ENCODE assay signal across 15 cellular contexts in genomic region chr12:26250801-26251200, GRCh38. TPM values are rescaled to one million over a fixed set of nuclear protein-coding genes. Genes with fewer than 3 reads are reported as not detected.
DNase-seq lines count a peak whose midpoint lies in the region; ATAC-seq, FAIRE-seq and TF ChIP-seq lines count a peak whose summit lies in the region.
"Had no signal": no experiment of that assay in that cellular context is flagged by ENCODE, and none has a peak within 500 bp of the region (broad histone marks: within the 10 kb centered on the region; RNA-seq: fewer than 3 reads in every experiment).

No MANE protein-coding gene starts in this region.

- H3K36me3 ChIP-seq in astrocyte (ENCODE audit: insufficient read depth, low read length) (no peaks in the 10 kb centered on the region), endothelial cell of umbilical vein (ENCODE audit: control insufficient read depth in 2 of 2, extremely low read depth in 1 of 2, insufficient read depth in 2 of 2, low read length in 2 of 2) (no peaks in the 10 kb centered on the region), Karpas-422 (ENCODE audit: insufficient read depth, low read length) (no peaks in the 10 kb centered on the region)
- H3K36me3 ChIP-seq: BLaER1 treated with 17β-estradiol and CSF1 and Interleukin-3, amounts not matched to agents 10 nM and 100 nM had no signal

- dilution Hi-C loops in endothelial cell of umbilical vein (cut with MboI; ENCODE audit: extremely low pct_ligation_motif_present, low sequenced_read_pairs) = no loop called here

- no peaks in the 10 kb centered on the region for H3K9me2 ChIP-seq in Karpas-422 (replicated peaks; ENCODE audit: insufficient read depth, low read length)

- H3K9me3 Mint-ChIP-seq in astrocyte (ENCODE audit: unreplicated experiment) (peaks cover 6% of the 10 kb centered on the region), MCF 10A (ENCODE audit: unreplicated experiment) (peaks cover 7% of the 10 kb centered on the region)

- DNase-seq in GM03348 (ENCODE audit: low spot score) = peak; percentile 36
- peak; percentile 52 for DNase-seq in astrocyte (ENCODE audit: low read depth)
- peak; percentile 61 for DNase-seq in endothelial cell of umbilical vein (ENCODE audit: low read depth, low spot score)
- no peak for DNase-seq in omental fat pad (ENCODE audit: low spot score)
- no peak for DNase-seq in NCI-H1105 treated with DMSO at 0.1 percent for 48 hours (lab: John Stamatoyannopoulos, UW)
- DNase-seq in Karpas-422 = no peak
- DNase-seq in MCF 10A (ENCODE audit: unreplicated experiment) = no peak
- DNase-seq: ACHN; CD4-positive, CD25-positive, alpha-beta regulatory T cell; DMS53; H7 had no signal

- H3K4me1 Mint-ChIP-seq in astrocyte (ENCODE audit: low read depth, unreplicated experiment) = peaks cover 4% of the 10 kb centered on the region
- H3K4me1 Mint-ChIP-seq in MCF 10A (ENCODE audit: insufficient read depth, unreplicated experiment) = peaks cover 9% of the 10 kb centered on the region
- H3K4me1 Mint-ChIP-seq: CD4-positive, CD25-positive, alpha-beta regulatory T cell; GM23338 had no signal

- peaks cover 3% of the 10 kb centered on the region for H3K9me3 ChIP-seq in astrocyte (ENCODE audit: insufficient read depth, low read depth, low read length)
- no peaks in the 10 kb centered on the region for H3K9me3 ChIP-seq in endothelial cell of umbilical vein (replicated peaks; ENCODE audit: control insufficient read depth, insufficient read depth, low read length)
- no peaks in the 10 kb centered on the region for H3K9me3 ChIP-seq in Karpas-422 (ENCODE audit: low read length)

- H4K20me1 ChIP-seq in astrocyte (ENCODE audit: insufficient read depth, low read length) (no peaks in the 10 kb centered on the region), endothelial cell of umbilical vein (replicated peaks; ENCODE audit: control insufficient read depth, extremely low read depth, insufficient read depth, low read length) (no peaks in the 10 kb centered on the region), Karpas-422 (ENCODE audit: insufficient read depth, low read depth, low read length) (no peaks in the 10 kb centered on the region)
- H4K20me1 ChIP-seq: BLaER1 treated with 17β-estradiol and CSF1 and Interleukin-3, amounts not matched to agents 10 nM and 100 nM had no signal

- ATAC-seq in omental fat pad (ENCODE audit: low FRiP score) (peak; percentile 39), GM21360 (IDR thresholded peaks at IDR 0.05; ENCODE audit: unreplicated experiment) (no peak)
- ATAC-seq: GM23338 had no signal

- H3K4me1 ChIP-seq in astrocyte (ENCODE audit: insufficient read depth, low read length) (no peaks in the 10 kb centered on the region), endothelial cell of umbilical vein (ENCODE audit: control insufficient read depth, extremely low read depth, insufficient read depth, low read length) (peaks cover 5% of the 10 kb centered on the region), Karpas-422 (ENCODE audit: low read length) (no peaks in the 10 kb centered on the region)

- H3K9me1 ChIP-seq in endothelial cell of umbilical vein (replicated peaks; ENCODE audit: control insufficient read depth, extremely low read depth, insufficient read depth, low read length) = no peaks in the 10 kb centered on the region

- H3K4me3 ChIP-seq in astrocyte (ENCODE audit: insufficient read depth, low read depth, low read length) = no peak overlapping the region
- no peak overlapping the region for H3K4me3 ChIP-seq in endothelial cell of umbilical vein (replicated peaks in 1 of 3; ENCODE audit: insufficient read depth in 1 of 3, low read depth in 1 of 3, low read length in 3 of 3)
- no peak overlapping the region for H3K4me3 ChIP-seq in Karpas-422 (ENCODE audit: low read length)
- H3K4me3 ChIP-seq: BLaER1 treated with 17β-estradiol and CSF1 and Interleukin-3, amounts not matched to agents 10 nM and 100 nM; GM23338 had no signal

- H3K36me3 Mint-ChIP-seq in astrocyte (ENCODE audit: low read depth, unreplicated experiment) (no peaks in the 10 kb centered on the region), MCF 10A (ENCODE audit: insufficient read depth, unreplicated experiment) (peaks cover 5% of the 10 kb centered on the region)
- H3K36me3 Mint-ChIP-seq: CD4-positive, CD25-positive, alpha-beta regulatory T cell had no signal

- no peak for TF ChIP-seq CTCF in astrocyte (IDR thresholded peaks at IDR 0.05; ENCODE audit: insufficient read depth, low read depth, low read length)
- TF ChIP-seq CTCF in endothelial cell of umbilical vein (IDR thresholded peaks at IDR 0.05; ENCODE audit: extremely low read depth in 1 of 2, insufficient read depth in 1 of 2, low read depth in 1 of 2, low read length in 2 of 2) = no peak
- no peak for TF ChIP-seq CTCF in omental fat pad (IDR thresholded peaks at IDR 0.05)
- no peak for TF ChIP-seq CTCF in MCF 10A (IDR thresholded peaks at IDR 0.05; ENCODE audit: unreplicated experiment)

- no peaks in the 10 kb centered on the region for H3K27me3 ChIP-seq in astrocyte (ENCODE audit: insufficient read depth, low read length)
- no peaks in the 10 kb centered on the region for H3K27me3 ChIP-seq in endothelial cell of umbilical vein (ENCODE audit: control insufficient read depth in 2 of 2, insufficient read depth in 2 of 2, low read length in 2 of 2)
- H3K27me3 ChIP-seq in Karpas-422 (ENCODE audit: low read length) = no peaks in the 10 kb centered on the region
- H3K27me3 ChIP-seq: BLaER1 treated with 17β-estradiol and CSF1 and Interleukin-3, amounts not matched to agents 10 nM and 100 nM had no signal

- CTCF ChIA-PET in endothelial cell of umbilical vein (lab: Charles Lee) = no interaction called here
- CTCF ChIA-PET in MCF 10A (lab: Yijun Ruan, JAX) = interaction anchor here (1.0 kb wide), 1 partner anchor 15 kb away, joined by 3 read pairs; no protein-coding TSS in a partner anchor

- FAIRE-seq in astrocyte (lab: Jason Lieb, UNC) (no peak), endothelial cell of umbilical vein (lab: Jason Lieb, UNC) (peak; percentile 37)
- FAIRE-seq: GM12891 had no signal

- H3K79me2 ChIP-seq in astrocyte (ENCODE audit: insufficient read depth, low read length) = no peaks in the 10 kb centered on the region
- H3K79me2 ChIP-seq in endothelial cell of umbilical vein (ENCODE audit: control insufficient read depth, insufficient read depth, low read length) = no peaks in the 10 kb centered on the region
- no peaks in the 10 kb centered on the region for H3K79me2 ChIP-seq in Karpas-422 (ENCODE audit: low read length)

- H3K4me2 ChIP-seq in astrocyte (ENCODE audit: low read length) (no peak overlapping the region), endothelial cell of umbilical vein (ENCODE audit: insufficient read depth, low read length) (no peak overlapping the region), Karpas-422 (ENCODE audit: low read depth, low read length, poor library complexity, severe bottlenecking) (no peak overlapping the region)
- H3K4me2 ChIP-seq: BLaER1 treated with 17β-estradiol and CSF1 and Interleukin-3, amounts not matched to agents 10 nM and 100 nM; GM23338 had no signal

- H3K27me3 Mint-ChIP-seq in astrocyte (ENCODE audit: low read depth, unreplicated experiment) (peaks cover 5% of the 10 kb centered on the region), MCF 10A (ENCODE audit: insufficient read depth, unreplicated experiment) (no peaks in the 10 kb centered on the region)
- H3K27me3 Mint-ChIP-seq: CD4-positive, CD25-positive, alpha-beta regulatory T cell had no signal

- POLR2A ChIA-PET in endothelial cell of umbilical vein (lab: Charles Lee) (no interaction called here), MCF 10A (lab: Yijun Ruan, JAX) (no interaction called here)

- no TSS peak for BruUV-seq in endothelial cell of umbilical vein (replicated peaks; lab: Mats Ljungman, UMichigan)
- no TSS peak for BruUV-seq in MCF 10A (replicated peaks; lab: Mats Ljungman, UMichigan)

- intact Hi-C loops in endothelial cell of umbilical vein (cut with micrococcal nuclease) (no loop called here), MCF 10A (cut with micrococcal nuclease) (no loop called here)

- H3K27ac Mint-ChIP-seq in astrocyte (ENCODE audit: unreplicated experiment) = no peak overlapping the region
- no peak overlapping the region for H3K27ac Mint-ChIP-seq in MCF 10A (ENCODE audit: low read depth, unreplicated experiment)
- H3K27ac Mint-ChIP-seq: CD4-positive, CD25-positive, alpha-beta regulatory T cell; GM23338 had no signal

- H2AFZ ChIP-seq in astrocyte (ENCODE audit: low read depth, low read length) (no peak overlapping the region), endothelial cell of umbilical vein (ENCODE audit: low read depth, low read length) (no peak overlapping the region), Karpas-422 (ENCODE audit: low read length) (no peak overlapping the region)
- H2AFZ ChIP-seq: GM23338 had no signal

- no peak overlapping the region for H3K9ac ChIP-seq in astrocyte (ENCODE audit: low read length)
- H3K9ac ChIP-seq in endothelial cell of umbilical vein (replicated peaks; ENCODE audit: extremely low read depth, insufficient read depth, low read length) = no peak overlapping the region
- H3K9ac ChIP-seq in Karpas-422 (ENCODE audit: low read length) = no peak overlapping the region
- H3K9ac ChIP-seq: BLaER1 treated with 17β-estradiol and CSF1 and Interleukin-3, amounts not matched to agents 10 nM and 100 nM had no signal

- TF ChIP-seq POLR2A in endothelial cell of umbilical vein (IDR thresholded peaks at IDR 0.05; ENCODE audit: low read depth, low read length) = no peak

- H3K4me3 Mint-ChIP-seq in astrocyte (ENCODE audit: unreplicated experiment) (no peak overlapping the region), MCF 10A (ENCODE audit: unreplicated experiment) (no peak overlapping the region)
- H3K4me3 Mint-ChIP-seq: CD4-positive, CD25-positive, alpha-beta regulatory T cell; GM23338 had no signal

- H3K27ac ChIP-seq in astrocyte (ENCODE audit: low read depth, low read length) (no peak overlapping the region), endothelial cell of umbilical vein (ENCODE audit: insufficient read depth, low read depth, low read length) (no peak overlapping the region), Karpas-422 (ENCODE audit: low read length) (no peak overlapping the region)
- H3K27ac ChIP-seq: BLaER1 treated with 17β-estradiol and CSF1 and Interleukin-3, amounts not matched to agents 10 nM and 100 nM had no signal

TF ChIP-seq in endothelial cell of umbilical vein, 7 proteins besides CTCF, POLR2A, EP300 and RAD21 (continues in another document):
- TF ChIP-seq GATA2 (IDR thresholded peaks at IDR 0.05; ENCODE audit: insufficient read depth, insufficient read length, low read depth, low read length) = no peak

RNA-seq across cellular contexts. Expression of gene SSPN, which starts 55.4 kb away (rescaled TPM):
- total RNA-seq in astrocyte = 6.3 and 11.2 TPM in 2 replicates
- 0.65 and 2.1 TPM in 2 replicates for total RNA-seq in endothelial cell of umbilical vein
- polyA plus RNA-seq in endothelial cell of umbilical vein = 0.75 and 1.3 TPM in 2 replicates
- polyA plus RNA-seq in endothelial cell of umbilical vein (2011; cell fraction: cytosol; rRNA removed) = 0.34 and 0.66 TPM in 2 replicates
- 0.13 and 0.38 TPM in 2 replicates for polyA plus RNA-seq in endothelial cell of umbilical vein (2011; cell fraction: nucleus; rRNA removed)
- polyA plus RNA-seq in endothelial cell of umbilical vein (2012) = 0.82 and 1.4 TPM in 2 replicates
- polyA minus RNA-seq in endothelial cell of umbilical vein = 2.7 and 9.9 TPM in 2 replicates
- not detected for polyA minus RNA-seq in endothelial cell of umbilical vein (2011; cell fraction: cytosol; rRNA and poly(A)+ RNA removed)
- 0.24 and 0.48 TPM in 2 replicates for polyA minus RNA-seq in endothelial cell of umbilical vein (2011; cell fraction: nucleus; rRNA and poly(A)+ RNA removed)
- total RNA-seq in omental fat pad = 10 to 100 TPM; 14.1 to 20.2 (median 16.1) TPM
- not detected in 2 replicates for total RNA-seq in Karpas-422 (2014; rRNA removed; shearing (Covaris generic); ENCODE audit: low replicate concordance)
- 0.17 and 0.21 TPM in 2 replicates for total RNA-seq in MCF 10A (2022)
- total RNA-seq: CD4-positive, CD25-positive, alpha-beta regulatory T cell had no signal
- polyA plus RNA-seq: CD4-positive, CD25-positive, alpha-beta regulatory T cell had no signal

Comparison
In these comparisons a context has a peak if more than half of its experiments do, and no peak if none do; other contexts are left out.
1. DNase-seq: peak in GM03348 (single experiment), astrocyte (single experiment) and endothelial cell of umbilical vein (single experiment); none in omental fat pad (single experiment), NCI-H1105 treated with DMSO at 0.1 percent for 48 hours (single experiment), Karpas-422 (single experiment) and MCF 10A (single experiment).